Comparison of ENCODE assay signal across 1 cellular context in genomic region chr2:134723742-134724141, GRCh38. TPM values are rescaled to one million over a fixed set of nuclear protein-coding genes. Genes with fewer than 3 reads are reported as not detected.
"Had no signal": no experiment of that assay in that cellular context is flagged by ENCODE, and none has a peak within 500 bp of the region (broad histone marks: within the 10 kb centered on the region; RNA-seq: fewer than 3 reads in every experiment).

No MANE protein-coding gene starts in this region.

RNA-seq across cellular contexts. Expression of gene TMEM163, which starts 4.9 kb away (rescaled TPM):
- total RNA-seq: G401 had no signal
